In genomic region chr18:13553449-13553848, GRCh38 we compare ENCODE assay signal across 22 cellular contexts.
"Had no signal": no experiment of that assay in that cellular context is flagged by ENCODE, and none has a peak within 500 bp of the region (broad histone marks: within the 10 kb centered on the region; RNA-seq: fewer than 3 reads in every experiment).

No MANE protein-coding gene starts in this region.

- H3K36me3 ChIP-seq: heart left ventricle, lower lobe of right lung, neural progenitor cell, prostate gland had no signal

- H3K9me3 ChIP-seq: heart left ventricle, lower lobe of right lung, prostate gland had no signal

- H3K4me1 ChIP-seq: neural progenitor cell, parathyroid adenoma had no signal

- H3K27me3 Mint-ChIP-seq: stimulated activated naive CD8-positive, alpha-beta T cell treated with anti-CD3 and anti-CD28 coated beads, Interleukin-15, amount 100 ng/mL, for 72 hours had no signal

- H3K27ac ChIP-seq: lower lobe of right lung, neural progenitor cell, parathyroid adenoma, prostate gland had no signal

- H3K4me3 Mint-ChIP-seq: memory B cell; mesothelial cell of epicardium; natural killer cell; neural progenitor cell; stimulated activated naive B cell treated with anti-CD40 and anti-IgM and Interleukin-4, amounts not matched to agents 10 μg/mL and 1 μg/mL and 100 μg/mL, for 72 hours; stimulated activated naive CD8-positive, alpha-beta T cell treated with anti-CD3 and anti-CD28 coated beads, Interleukin-15, amount 100 ng/mL, for 72 hours had no signal

- H3K27me3 ChIP-seq: dorsolateral prefrontal cortex, heart left ventricle, neural progenitor cell had no signal

- DNase-seq: cortex of kidney; dorsolateral prefrontal cortex; effector CD8-positive, alpha-beta T cell; heart left ventricle; hippocampal formation; kidney glomerular epithelial cell; lower lobe of right lung; natural killer cell; nucleus accumbens; stimulated activated CD4-positive, alpha-beta T cell treated with anti-CD3 and anti-CD28 coated beads, Interleukin-2, amount 100 ng/mL, for 24 hours; stimulated activated CD4-positive, alpha-beta T cell treated with anti-CD3 and anti-CD28 coated beads, Interleukin-4, amount 100 ng/mL, for 4 hours; stimulated activated naive B cell treated with anti-CD40 and anti-IgM and Interleukin-4, amounts not matched to agents 10 μg/mL and 1 μg/mL and 100 μg/mL, for 72 hours; stimulated activated naive CD8-positive, alpha-beta T cell treated with anti-CD3 and anti-CD28 coated beads, Interleukin-15, amount 100 ng/mL, for 72 hours; trophoblast cell had no signal

- H3K36me3 Mint-ChIP-seq: memory B cell, mesothelial cell of epicardium, natural killer cell, neural progenitor cell had no signal

- H3K9me3 Mint-ChIP-seq: memory B cell; mesothelial cell of epicardium; natural killer cell; neural progenitor cell; stimulated activated naive B cell treated with anti-CD40 and anti-IgM and Interleukin-4, amounts not matched to agents 10 μg/mL and 1 μg/mL and 100 μg/mL, for 72 hours; stimulated activated naive CD8-positive, alpha-beta T cell treated with anti-CD3 and anti-CD28 coated beads, Interleukin-15, amount 100 ng/mL, for 72 hours had no signal

- ATAC-seq: esophagus mucosa; heart left ventricle; left lobe of liver; lower lobe of right lung; natural killer cell; sciatic nerve; stimulated activated naive B cell treated with anti-CD40 and anti-IgM and Interleukin-4, amounts not matched to agents 10 μg/mL and 1 μg/mL and 100 μg/mL, for 72 hours; stimulated activated naive CD8-positive, alpha-beta T cell treated with anti-CD3 and anti-CD28 coated beads, Interleukin-15, amount 100 ng/mL, for 72 hours had no signal

- H3K4me3 ChIP-seq: dorsolateral prefrontal cortex, heart left ventricle, lower lobe of right lung, neural progenitor cell, prostate gland had no signal

- H3K27ac Mint-ChIP-seq: memory B cell; mesothelial cell of epicardium; natural killer cell; neural progenitor cell; stimulated activated naive B cell treated with anti-CD40 and anti-IgM and Interleukin-4, amounts not matched to agents 10 μg/mL and 1 μg/mL and 100 μg/mL, for 72 hours; stimulated activated naive CD8-positive, alpha-beta T cell treated with anti-CD3 and anti-CD28 coated beads, Interleukin-15, amount 100 ng/mL, for 72 hours had no signal
